9 cellular contexts compared by ENCODE assay signal in the genomic region with DNA sequence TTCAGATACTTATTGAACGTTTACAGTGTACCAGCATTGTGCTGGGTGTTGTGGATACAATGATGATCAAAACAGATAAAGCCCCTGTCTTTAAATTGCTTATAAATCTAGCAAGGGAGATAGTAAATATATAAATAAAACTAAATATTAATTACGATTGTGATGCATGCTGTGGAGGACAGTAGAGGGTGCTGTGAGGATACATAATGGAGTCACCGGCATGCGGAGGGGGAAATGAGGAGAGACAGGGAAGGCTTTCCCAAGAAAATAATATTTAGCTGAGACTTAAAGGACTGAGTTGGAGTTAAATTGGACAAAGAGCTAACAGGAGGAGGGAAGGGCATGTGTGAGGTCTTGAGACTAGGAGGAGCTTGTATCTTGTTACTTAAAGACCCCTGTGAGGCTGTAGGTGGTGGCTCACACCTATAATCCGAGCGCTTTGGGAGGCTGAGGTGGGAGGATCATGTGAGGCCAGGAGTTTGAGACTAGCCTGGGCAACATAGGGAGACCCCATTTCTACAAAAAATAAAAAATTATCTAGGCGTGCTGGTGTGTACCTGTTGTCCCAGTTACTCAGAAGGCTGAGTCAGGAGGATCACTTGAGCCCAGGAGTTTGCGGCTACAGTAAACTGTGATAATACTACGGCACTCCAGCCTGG. TPM values are rescaled to one million over a fixed set of nuclear protein-coding genes. Genes with fewer than 3 reads are reported as not detected.
DNase-seq lines count a peak whose midpoint lies in the region; ATAC-seq, FAIRE-seq and TF ChIP-seq lines count a peak whose summit lies in the region.
"Had no signal": no experiment of that assay in that cellular context is flagged by ENCODE, and none has a peak within 500 bp of the region (broad histone marks: within the 10 kb centered on the region; RNA-seq: fewer than 3 reads in every experiment).

No MANE protein-coding gene starts in this region.

- no peak for FAIRE-seq in GM12878 (lab: Jason Lieb, UNC)
- FAIRE-seq: islet of Langerhans had no signal

- no peaks in the 10 kb centered on the region for H4K20me1 ChIP-seq in GM12878 (ENCODE audit: control insufficient read depth, insufficient read depth)

- ATAC-seq in GM12878 (no peak), right lobe of liver (peak in 2 of 4 donors; percentile 25 to 39), GM18870 (IDR thresholded peaks at IDR 0.05; ENCODE audit: unreplicated experiment) (no peak), left colon (no peak)

- in situ Hi-C loops in GM12878 (cut with MboI) = no loop called here

- POLR2A ChIA-PET in GM12878 (lab: Charles Lee) = interaction anchor here (0.8 to 0.9 kb wide), 2 partner anchors 84 to 92 kb away, joined by 3 to 4 read pairs; no protein-coding TSS in a partner anchor

- H3K4me3 ChIP-seq in GM12878 (no peak overlapping the region), right lobe of liver (no peak overlapping the region)

- TF ChIP-seq CTCF in GM12878 (IDR thresholded peaks at IDR 0.05 in 2 of 3, conservative IDR thresholded peaks at IDR 0.05 in 1 of 3; ENCODE audit: control insufficient read depth in 2 of 3, extremely low read depth in 1 of 3, insufficient read depth in 1 of 3, low read depth in 3 of 3, low read length in 3 of 3) (peak; percentile 24 to 45 (median 36); a peak in 5 of 6 replicates), right lobe of liver (IDR thresholded peaks at IDR 0.05) (peak; percentile 44 to 59 (median 55))

- intact Hi-C loops in GM12878 (cut with micrococcal nuclease; ENCODE audit: unreplicated experiment) = loop anchor here (5.0 to 10.0 kb wide), 3 partner anchors 158 to 383 kb away; no protein-coding TSS in a partner anchor
- intact Hi-C loops in right lobe of liver (cut with DNase I) = loop anchor here in 1 of 2 donors (10.0 kb wide), 1 partner anchor 126 kb away; a partner anchor contains a TSS
- intact Hi-C loops in left colon (cut with DNase I, micrococcal nuclease) = no loop called here

- no peaks in the 10 kb centered on the region for H3K27me3 ChIP-seq in GM12878 (replicated peaks in 1 of 2; ENCODE audit: control insufficient read depth in 2 of 2, insufficient read depth in 2 of 2, low read length in 1 of 2)
- no peaks in the 10 kb centered on the region for H3K27me3 ChIP-seq in right lobe of liver

- H3K4me2 ChIP-seq in GM12878 (ENCODE audit: control insufficient read depth, insufficient read depth) = no peak overlapping the region

- TF ChIP-seq POLR2A in GM12878 (IDR thresholded peaks at IDR 0.05; ENCODE audit: low read depth, low read length) = no peak
- no peak for TF ChIP-seq POLR2A in right lobe of liver (IDR thresholded peaks at IDR 0.05)

- H3K4me1 ChIP-seq in GM12878 (ENCODE audit: control insufficient read depth, insufficient read depth, low read length) = no peaks in the 10 kb centered on the region; the same call in none of the 2 replicates
- peaks cover 0 to 10% (median 0%) of the 10 kb centered on the region in 4 donors for H3K4me1 ChIP-seq in right lobe of liver

- SMC1A ChIA-PET in GM12878 (lab: Charles Lee; ENCODE audit: uncharacterized antibody, unreplicated experiment) = interaction anchor here (0.7 to 2.2 kb wide), 11 partner anchors 10 to 159 kb away, joined by 3 to 12 read pairs (median 4); no protein-coding TSS in a partner anchor

- no peak for TF ChIP-seq EP300 in GM12878 (IDR thresholded peaks at IDR 0.05; ENCODE audit: borderline replicate concordance in 1 of 2, control insufficient read depth in 1 of 2, low read depth in 2 of 2, low read length in 2 of 2)

- H3K79me2 ChIP-seq in GM12878 (ENCODE audit: control insufficient read depth, insufficient read depth, low read length) = peaks cover 15% of the 10 kb centered on the region

- RAD21 ChIA-PET in GM12878 (lab: Charles Lee; ENCODE audit: unreplicated experiment) = interaction anchor here (1.0 to 2.3 kb wide), 5 partner anchors 11 to 159 kb away, joined by 3 to 10 read pairs (median 6); no protein-coding TSS in a partner anchor

- peak; percentile 77 for TF ChIP-seq RAD21 in GM12878 (IDR thresholded peaks at IDR 0.05; ENCODE audit: insufficient read depth, low read depth, low read length)

- BruUV-seq in GM12878 (replicated peaks; lab: Mats Ljungman, UMichigan) = no TSS peak

- no peaks in the 10 kb centered on the region for H3K36me3 ChIP-seq in GM12878 (ENCODE audit: control insufficient read depth in 2 of 2, insufficient read depth in 2 of 2, low read length in 1 of 2)
- no peaks in the 10 kb centered on the region for H3K36me3 ChIP-seq in right lobe of liver

- no peak overlapping the region for H2AFZ ChIP-seq in GM12878 (ENCODE audit: control insufficient read depth, low read depth, low read length)

- H3K9me3 ChIP-seq in GM12878 (replicated peaks; ENCODE audit: control insufficient read depth, insufficient read depth, low read length) (no peaks in the 10 kb centered on the region), right lobe of liver (no peaks in the 10 kb centered on the region)

- no peak overlapping the region for H3K9ac ChIP-seq in GM12878 (ENCODE audit: control insufficient read depth, insufficient read depth, low read length)

- 86% methylated on average over 9 of the region's 9 CpGs for WGBS in GM12878 (ENCODE audit: insufficient coverage, insufficient replicate concordance, low lambda C conversion rate, missing lambda C conversion rate)
- 57% methylated on average over 9 of the region's 9 CpGs for WGBS in right lobe of liver (ENCODE audit: insufficient coverage, low coverage, low lambda C conversion rate, missing lambda C conversion rate)

- no peak overlapping the region for H3K27ac ChIP-seq in GM12878 (ENCODE audit: control insufficient read depth, insufficient read depth)
- H3K27ac ChIP-seq in right lobe of liver = no peak overlapping the region

- peak; percentile 46 for DNase-seq in COLO829 (ENCODE audit: low spot score)
- peak; percentile 28 for DNase-seq in HT-29 (ENCODE audit: low spot score)
- no peak for DNase-seq in GM12878 (ENCODE audit: low read depth, low spot score)
- DNase-seq in right lobe of liver = no peak
- DNase-seq in islet precursor cell = no peak
- DNase-seq in left colon = no peak
- no peak for DNase-seq in T-helper 9 cell

- CTCF ChIA-PET in GM12878 (lab: Yijun Ruan, JAX) = interaction anchor here (0.6 to 5.6 kb wide), 22 partner anchors 10 to 386 kb away, joined by 3 to 38 read pairs (median 4); no protein-coding TSS in a partner anchor

TF ChIP-seq in GM12878, 131 proteins besides CTCF, POLR2A, EP300 and RAD21:
- peak; percentile 30; the same call in 1 of the 2 replicates for TF ChIP-seq SMC3 (IDR thresholded peaks at IDR 0.05; ENCODE audit: borderline replicate concordance, low read length)
- TF ChIP-seq KAT2A (conservative IDR thresholded peaks at IDR 0.05; ENCODE audit: control insufficient read depth, low read depth, low read length) = no peak

RNA-seq across cellular contexts. Expression of a gene that starts 2.4 kb away (rescaled TPM):
- total RNA-seq in HT-29 (2014; rRNA removed; shearing (Covaris generic)) = 24.5 and 26.9 TPM in 2 replicates
- 40.7 and 40.8 TPM in 2 replicates for total RNA-seq in GM12878 (2013; cell fraction: nucleolus; rRNA removed)
- total RNA-seq in GM12878 (2014; rRNA removed) = 19.6 and 22.2 TPM in 2 replicates
- 16.8 and 18.9 TPM in 2 replicates for total RNA-seq in GM12878 (2014; rRNA removed; fragmentation: Illumina TruSeq; extraction: Trizol)
- total RNA-seq in GM12878 (2021) = 15.9 and 17.1 TPM in 2 replicates
- 3.5 TPM for polyA plus RNA-seq in GM12878 (2011; ENCODE audit: low read depth)
- polyA plus RNA-seq in GM12878 (2011; rRNA removed) = 16.0 and 23.7 TPM in 2 replicates
- polyA plus RNA-seq in GM12878 (2011; cell fraction: cytosol; rRNA removed) = 39.0 and 39.3 TPM in 2 replicates
- polyA plus RNA-seq in GM12878 (2011; cell fraction: nucleus; rRNA removed) = 24.1 and 24.3 TPM in 2 replicates
- polyA plus RNA-seq in GM12878 (2012) = 10.1 and 10.7 TPM in 2 replicates
- polyA plus RNA-seq in GM12878 (2014; fragmentation: Illumina TruSeq; extraction: Trizol) = 11.1 and 13.4 TPM in 2 replicates
- 10 to 100 TPM; 24.3 to 32.7 TPM for polyA plus RNA-seq in GM12878 (2014; fragmentation: Nextera tagmentation; extraction: Ambion mirVana)
- polyA plus RNA-seq in GM12878 (2014; rRNA removed) = 21.0 and 22.1 TPM in 2 replicates
- polyA plus RNA-seq in GM12878 (2016; fragmentation: Nextera tagmentation; extraction: Ambion mirVana) = 10 to 100 TPM; 34.5 to 35.6 TPM
- polyA minus RNA-seq in GM12878 (2011; rRNA and poly(A)+ RNA removed) = 46.4 and 56.1 TPM in 2 replicates
- 10.9 and 13.9 TPM in 2 replicates for polyA minus RNA-seq in GM12878 (2011; cell fraction: cytosol; rRNA and poly(A)+ RNA removed)
- polyA minus RNA-seq in GM12878 (2011; cell fraction: nucleus; rRNA and poly(A)+ RNA removed) = 15.1 and 23.2 TPM in 2 replicates
- total RNA-seq in right lobe of liver = 10 to 100 TPM; 10.1 to 34.2 (median 14.8) TPM
- 10 to 100 TPM; 32.1 to 33.5 TPM for total RNA-seq in left colon

Comparison
In these comparisons a context has a peak if more than half of its experiments do, and no peak if none do; other contexts are left out.
1. DNase-seq: peak in COLO829 (single experiment) and HT-29 (single experiment); none in GM12878 (single experiment), right lobe of liver (0 of 3), islet precursor cell (single experiment), left colon (0 of 2) and T-helper 9 cell (single experiment).